In the genomic region with DNA sequence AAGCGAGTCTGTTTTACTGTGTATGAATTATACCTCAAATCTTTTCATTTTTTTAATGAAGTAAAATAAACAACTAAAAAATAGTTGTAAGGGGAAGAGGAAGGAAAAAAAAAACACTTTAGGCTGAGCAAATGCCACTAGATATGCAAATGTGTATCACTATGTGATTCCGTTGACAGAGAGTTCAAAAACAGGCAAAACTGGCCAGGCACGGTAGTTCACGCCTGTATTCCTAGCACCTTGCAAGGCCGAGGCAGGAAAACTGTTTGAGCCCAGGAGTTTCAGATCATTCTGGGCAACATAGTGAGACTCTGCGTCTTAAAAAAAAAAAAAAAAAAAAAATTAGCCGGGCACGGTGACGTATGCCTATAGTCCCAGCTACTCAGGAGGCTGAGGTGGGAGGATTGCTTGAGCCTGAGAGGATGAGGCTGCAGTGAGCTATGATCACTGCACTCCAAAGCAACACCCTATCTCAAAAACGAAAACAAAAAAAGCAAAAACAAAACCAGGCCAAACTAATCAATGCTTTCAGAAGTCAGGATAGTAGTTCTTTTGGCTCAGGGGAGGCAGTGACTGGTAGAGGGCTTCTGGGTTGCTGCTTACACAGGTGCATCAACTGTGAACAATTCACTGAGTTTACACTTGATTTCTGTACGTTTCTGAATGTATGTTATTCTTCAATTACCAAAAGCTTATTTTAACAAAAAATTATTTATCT, we compare ENCODE assay signal across 12 cellular contexts. TPM values are rescaled to one million over a fixed set of nuclear protein-coding genes. Genes with fewer than 3 reads are reported as not detected.
DNase-seq lines count a peak whose midpoint lies in the region; ATAC-seq and TF ChIP-seq lines count a peak whose summit lies in the region.
"Had no signal": no experiment of that assay in that cellular context is flagged by ENCODE, and none has a peak within 500 bp of the region (broad histone marks: within the 10 kb centered on the region; RNA-seq: fewer than 3 reads in every experiment).

No MANE protein-coding gene starts in this region.

- H3K36me3 ChIP-seq in breast epithelium (no peaks in the 10 kb centered on the region), SK-N-MC (ENCODE audit: insufficient read depth, low read length) (peaks cover 37% of the 10 kb centered on the region), mesendoderm (ENCODE audit: control insufficient read depth, insufficient read depth, low read length) (peaks cover 5% of the 10 kb centered on the region)

- 100% methylated on average over 1 of the region's 11 CpGs for WGBS in mesendoderm (ENCODE audit: extremely low coverage, insufficient coverage, low lambda C conversion rate)

- H3K27ac Mint-ChIP-seq in MCF 10A (ENCODE audit: low read depth, unreplicated experiment), result peak overlapping the region; percentile 98
- H3K27ac Mint-ChIP-seq in type B pancreatic cell, result peak overlapping the region; percentile 88

- H4K8ac ChIP-seq in mesendoderm (ENCODE audit: low read depth, low read length), result no peak overlapping the region

- intact Hi-C loops in MCF 10A (cut with micrococcal nuclease), result no loop called here
- intact Hi-C loops in breast epithelium (cut with DNase I; ENCODE audit: low total_unique reads), result no loop called here
- intact Hi-C loops in Right ventricle myocardium inferior (cut with DNase I), result no loop called here

- no peak overlapping the region for H3K4me3 ChIP-seq in breast epithelium
- H3K4me3 ChIP-seq in SK-N-MC, result no peak overlapping the region
- no peak overlapping the region for H3K4me3 ChIP-seq in mesendoderm (ENCODE audit: low read length)

- H2BK5ac ChIP-seq in mesendoderm (ENCODE audit: low read length), result no peak overlapping the region

- H3K27ac ChIP-seq in breast epithelium (no peak overlapping the region), SK-N-MC (peak overlapping the region; percentile 17; the same call in 1 of the 2 replicates), mesendoderm (ENCODE audit: low read depth, low read length) (no peak overlapping the region)

- no peaks in the 10 kb centered on the region for H3K9me3 ChIP-seq in breast epithelium
- no peaks in the 10 kb centered on the region for H3K9me3 ChIP-seq in SK-N-MC (ENCODE audit: low read depth, low read length)

- POLR2A ChIA-PET in MCF 10A (lab: Yijun Ruan, JAX), result interaction anchor here (0.7 to 5.0 kb wide), 10 partner anchors 7 to 55 kb away, joined by 3 to 37 read pairs (median 4); a partner anchor contains a TSS

- H3K4ac ChIP-seq in mesendoderm (ENCODE audit: low read depth, low read length), result no peak overlapping the region

- no peaks in the 10 kb centered on the region for H3K27me3 ChIP-seq in breast epithelium
- no peaks in the 10 kb centered on the region for H3K27me3 ChIP-seq in mesendoderm (ENCODE audit: insufficient read depth, low read length, poor library complexity)

- TF ChIP-seq POLR2A in breast epithelium (IDR thresholded peaks at IDR 0.05), result no peak

- peaks cover 20% of the 10 kb centered on the region for H3K79me1 ChIP-seq in mesendoderm (ENCODE audit: low read length)

- H3K9ac ChIP-seq in SK-N-MC (ENCODE audit: insufficient read length), result no peak overlapping the region
- no peak overlapping the region for H3K9ac ChIP-seq in mesendoderm (ENCODE audit: low read length)

- no peaks in the 10 kb centered on the region for H3K9me3 Mint-ChIP-seq in MCF 10A (ENCODE audit: unreplicated experiment)
- no peaks in the 10 kb centered on the region for H3K9me3 Mint-ChIP-seq in type B pancreatic cell

- H3K56ac ChIP-seq in mesendoderm (ENCODE audit: low read length), result no peak overlapping the region

- peaks cover 21% of the 10 kb centered on the region for H3K36me3 Mint-ChIP-seq in MCF 10A (ENCODE audit: insufficient read depth, unreplicated experiment)
- H3K36me3 Mint-ChIP-seq in type B pancreatic cell, result peaks cover 11% of the 10 kb centered on the region

- H3K4me3 Mint-ChIP-seq in MCF 10A (ENCODE audit: unreplicated experiment) (peak overlapping the region; percentile 58), type B pancreatic cell (peak overlapping the region; percentile 72)

- no peak overlapping the region for H2BK120ac ChIP-seq in mesendoderm (ENCODE audit: low read depth, low read length)

- BruUV-seq in MCF 10A (replicated peaks; lab: Mats Ljungman, UMichigan), result no TSS peak

- H3K4me1 Mint-ChIP-seq in MCF 10A (ENCODE audit: insufficient read depth, unreplicated experiment) (peaks cover 22% of the 10 kb centered on the region), type B pancreatic cell (ENCODE audit: unreplicated experiment) (peaks cover 20% of the 10 kb centered on the region)

- DNase-seq in MCF 10A (ENCODE audit: unreplicated experiment), result no peak
- DNase-seq in breast epithelium (ENCODE audit: low spot score in 2 of 2), result no peak
- no peak for DNase-seq in SK-N-MC (ENCODE audit: low read depth, low spot score)
- DNase-seq in type B pancreatic cell (ENCODE audit: extremely low spot score, unreplicated experiment), result no peak
- DNase-seq in Right ventricle myocardium inferior (ENCODE audit: missing footprints), result no peak
- no peak for DNase-seq in KG1 (lab: John Stamatoyannopoulos, UW)
- no peak for DNase-seq in mesendoderm
- DNase-seq: activated CD8-positive, alpha-beta memory T cell treated with anti-CD3 and anti-CD28 coated beads, Interleukin-2, amount 50 U/mL, for 48 hours; NCI-H1092; SIG-M5; stimulated activated naive CD4-positive, alpha-beta T cell had no signal

- H3K4me1 ChIP-seq in breast epithelium, result no peaks in the 10 kb centered on the region
- H3K4me1 ChIP-seq in mesendoderm (ENCODE audit: control insufficient read depth, low read depth, low read length), result peaks cover 3% of the 10 kb centered on the region

- H3K4me2 ChIP-seq in mesendoderm (ENCODE audit: low read length), result no peak overlapping the region

- H3K27me3 Mint-ChIP-seq in MCF 10A (ENCODE audit: insufficient read depth, unreplicated experiment) (no peaks in the 10 kb centered on the region), type B pancreatic cell (no peaks in the 10 kb centered on the region)

- H3K79me2 ChIP-seq in mesendoderm (ENCODE audit: control insufficient read depth, insufficient read depth, low read length), result peaks cover 60% of the 10 kb centered on the region

- no peak overlapping the region for H2BK15ac ChIP-seq in mesendoderm (replicated peaks; ENCODE audit: low read depth)

- CTCF ChIA-PET in MCF 10A (lab: Yijun Ruan, JAX), result interaction anchor here (0.7 to 7.1 kb wide), 7 partner anchors 10 to 1882 kb away, joined by 3 to 65 read pairs (median 4); no protein-coding TSS in a partner anchor

- ATAC-seq in HG02623 (IDR thresholded peaks at IDR 0.05; ENCODE audit: unreplicated experiment) (peak; percentile 56), Right ventricle myocardium inferior (no peak)

- H4K5ac ChIP-seq in mesendoderm (ENCODE audit: low read length), result no peak overlapping the region

- H2AK5ac ChIP-seq in mesendoderm (ENCODE audit: low read length), result no peak overlapping the region

- no peak for TF ChIP-seq CTCF in MCF 10A (IDR thresholded peaks at IDR 0.05; ENCODE audit: unreplicated experiment)
- no peak for TF ChIP-seq CTCF in breast epithelium (IDR thresholded peaks at IDR 0.05)
- no peak for TF ChIP-seq CTCF in type B pancreatic cell (conservative IDR thresholded peaks at IDR 0.05)

- H3K18ac ChIP-seq in mesendoderm (ENCODE audit: low read length), result no peak overlapping the region

- no peak overlapping the region for H3K23ac ChIP-seq in mesendoderm (ENCODE audit: low read length)

RNA-seq across cellular contexts. Expression of a gene that starts 7.4 kb away (rescaled TPM):
- total RNA-seq in MCF 10A (2022), result 83.1 and 125 TPM in 2 replicates
- total RNA-seq in breast epithelium, result 10 to 100 TPM in 2 of 3 donors, 1 to 10 TPM in 1; 4.3 to 19.8 (median 10.5) TPM
- 54.6 and 101 TPM in 2 replicates for total RNA-seq in type B pancreatic cell (ENCODE audit: low replicate concordance)
- 4.0 TPM for total RNA-seq in Right ventricle myocardium inferior
- 82.1 TPM for polyA plus RNA-seq in mesendoderm (2013, experiment 1 of 2)
- 82.6 TPM for polyA plus RNA-seq in mesendoderm (2013, experiment 2 of 2)

RNA-seq across cellular contexts. Expression of a gene that starts 32.3 kb away (rescaled TPM):
- 21.5 and 29.0 TPM in 2 replicates for total RNA-seq in MCF 10A (2022)
- total RNA-seq in breast epithelium, result 1 to 10 TPM; 5.3 to 9.8 (median 7.9) TPM
- 14.0 and 20.3 TPM in 2 replicates for total RNA-seq in type B pancreatic cell (ENCODE audit: low replicate concordance)
- 9.0 TPM for total RNA-seq in Right ventricle myocardium inferior
- 4.9 TPM for polyA plus RNA-seq in mesendoderm (2013, experiment 1 of 2)
- polyA plus RNA-seq in mesendoderm (2013, experiment 2 of 2), result 4.8 TPM

RNA-seq across cellular contexts. Expression of a gene that starts 35.4 kb away (rescaled TPM):
- 11.7 and 12.6 TPM in 2 replicates for total RNA-seq in MCF 10A (2022)
- 10 to 100 TPM in 1 of 3 donors, 1 to 10 TPM in 2; 8.8 to 10.7 (median 9.0) TPM for total RNA-seq in breast epithelium
- total RNA-seq in type B pancreatic cell (ENCODE audit: low replicate concordance), result 20.2 and 25.5 TPM in 2 replicates
- total RNA-seq in Right ventricle myocardium inferior, result 4.2 TPM
- polyA plus RNA-seq in mesendoderm (2013, experiment 1 of 2), result 10.8 TPM
- polyA plus RNA-seq in mesendoderm (2013, experiment 2 of 2), result 10.0 TPM

RNA-seq across cellular contexts. Expression of a gene that starts 51.9 kb away (rescaled TPM):
- total RNA-seq in MCF 10A (2022), result 61.7 and 63.1 TPM in 2 replicates
- total RNA-seq in breast epithelium, result 10 to 100 TPM; 52.4 to 65.0 (median 59.8) TPM
- 78.9 and 80.2 TPM in 2 replicates for total RNA-seq in type B pancreatic cell (ENCODE audit: low replicate concordance)
- 25.8 TPM for total RNA-seq in Right ventricle myocardium inferior
- 21.9 TPM for polyA plus RNA-seq in mesendoderm (2013, experiment 1 of 2)
- polyA plus RNA-seq in mesendoderm (2013, experiment 2 of 2), result 20.8 TPM

RNA-seq across cellular contexts. Expression of a gene that starts 54.6 kb away (rescaled TPM):
- 23.6 and 25.5 TPM in 2 replicates for total RNA-seq in MCF 10A (2022)
- total RNA-seq in breast epithelium, result 10 to 100 TPM; 19.0 to 22.3 (median 19.4) TPM
- total RNA-seq in type B pancreatic cell (ENCODE audit: low replicate concordance), result 16.8 and 18.9 TPM in 2 replicates
- total RNA-seq in Right ventricle myocardium inferior, result 18.9 TPM
- polyA plus RNA-seq in mesendoderm (2013, experiment 1 of 2), result 11.1 TPM
- polyA plus RNA-seq in mesendoderm (2013, experiment 2 of 2), result 11.3 TPM
